ENCODE assay signal across 14 cellular contexts in the genomic region with DNA sequence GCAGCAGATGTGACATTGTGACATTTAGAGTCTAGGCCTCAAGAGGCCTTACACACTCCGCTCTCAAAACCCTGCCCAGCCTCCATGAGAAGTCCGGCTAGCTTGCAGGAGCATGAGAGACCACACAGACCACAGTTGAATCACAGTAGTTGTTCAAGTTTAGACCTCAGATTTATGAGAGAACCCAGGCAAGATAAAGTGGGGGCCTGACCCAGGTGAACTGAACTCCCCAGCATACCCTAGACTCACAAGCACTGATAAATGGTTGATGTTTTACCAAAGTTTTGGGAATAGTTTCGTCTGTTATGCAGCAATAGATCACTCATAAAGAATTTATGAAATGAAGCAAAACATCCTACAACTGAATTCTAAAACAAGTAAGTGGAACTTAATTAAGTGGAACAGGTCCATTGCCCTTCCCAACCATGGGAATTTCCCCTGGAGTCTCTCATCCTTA. TPM values are rescaled to one million over a fixed set of nuclear protein-coding genes. Genes with fewer than 3 reads are reported as not detected.
DNase-seq lines count a peak whose midpoint lies in the region; ATAC-seq and TF ChIP-seq lines count a peak whose summit lies in the region.
"Had no signal": no experiment of that assay in that cellular context is flagged by ENCODE, and none has a peak within 500 bp of the region (broad histone marks: within the 10 kb centered on the region; RNA-seq: fewer than 3 reads in every experiment).

No MANE protein-coding gene starts in this region.

- H3K79me2 ChIP-seq in KMS-11 (ENCODE audit: insufficient read depth, low read depth) = peaks cover 1% of the 10 kb centered on the region; the same call in 1 of the 2 replicates
- H3K79me2 ChIP-seq in GM23248 (ENCODE audit: insufficient read depth) = peaks cover 2% of the 10 kb centered on the region

- H3K9ac ChIP-seq in KMS-11 (no peak overlapping the region), GM23248 (no peak overlapping the region)
- H3K9ac ChIP-seq: neural progenitor cell had no signal

- TF ChIP-seq CTCF in KMS-11 (conservative IDR thresholded peaks at IDR 0.05; ENCODE audit: low read depth, low read length) = no peak

- H3K4me2 ChIP-seq in KMS-11 (peak overlapping the region; percentile 62; the same call in 1 of the 2 replicates), GM23248 (ENCODE audit: unreplicated experiment) (no peak overlapping the region)
- H3K4me2 ChIP-seq: neural progenitor cell had no signal

- H3K4me3 ChIP-seq in KMS-11 (IDR thresholded peaks at IDR 0.05; ENCODE audit: insufficient read depth, low read depth, low read length) = no peak overlapping the region
- H3K4me3 ChIP-seq in effector memory CD4-positive, alpha-beta T cell (ENCODE audit: insufficient read depth, low read depth, low read length, poor library complexity, severe bottlenecking) = no peak overlapping the region
- H3K4me3 ChIP-seq in GM23248 = no peak overlapping the region
- H3K4me3 ChIP-seq: neural progenitor cell, SJSA1 had no signal

- H3K9me3 ChIP-seq in effector memory CD4-positive, alpha-beta T cell (ENCODE audit: control insufficient read depth, low read length) = no peaks in the 10 kb centered on the region
- no peaks in the 10 kb centered on the region for H3K9me3 ChIP-seq in GM23248 (ENCODE audit: low read depth)
- H3K9me3 ChIP-seq: SJSA1 had no signal

- in situ Hi-C loops in ACHN (cut with HindIII; ENCODE audit: low pct_ligation_motif_present, low pct_unique_long_range_greater_than_20kb, low sequenced_read_pairs) = no loop called here
- in situ Hi-C loops in GM23248 (cut with MboI) = no loop called here

- DNase-seq in ACHN (peak; percentile 94), GM23248 (no peak), cerebellar cortex (ENCODE audit: low spot score) (no peak), hypothalamus (lab: John Stamatoyannopoulos, UW) (no peak)
- no peak for DNase-seq in effector memory CD4-positive, alpha-beta T cell
- DNase-seq: brain microvascular endothelial cell; C1 segment of cervical spinal cord; NCI-H524 treated with DMSO at 0.1 percent for 48 hours; stimulated activated naive B cell treated with anti-CD40 and anti-IgM and Interleukin-4, amounts not matched to agents 10 μg/mL and 1 μg/mL and 100 μg/mL, for 72 hours had no signal

- peaks cover 21% of the 10 kb centered on the region for H3F3A ChIP-seq in GM23248 (ENCODE audit: insufficient read depth)

- H3K27ac ChIP-seq in KMS-11 = no peak overlapping the region
- H3K27ac ChIP-seq in effector memory CD4-positive, alpha-beta T cell (ENCODE audit: insufficient read depth, low read length, poor library complexity, severe bottlenecking) = peak overlapping the region; percentile 77
- no peak overlapping the region for H3K27ac ChIP-seq in GM23248
- H3K27ac ChIP-seq: brain microvascular endothelial cell, neural progenitor cell had no signal

- H3K36me3 ChIP-seq in KMS-11 (ENCODE audit: insufficient read depth) = no peaks in the 10 kb centered on the region
- no peaks in the 10 kb centered on the region for H3K36me3 ChIP-seq in effector memory CD4-positive, alpha-beta T cell (ENCODE audit: control insufficient read depth, insufficient read depth, low read length)
- H3K36me3 ChIP-seq in GM23248 (ENCODE audit: low read depth) = no peaks in the 10 kb centered on the region
- H3K36me3 ChIP-seq: brain microvascular endothelial cell, neural progenitor cell had no signal

- H3K27me3 ChIP-seq in KMS-11 (ENCODE audit: insufficient read depth, low read depth) = no peaks in the 10 kb centered on the region
- H3K27me3 ChIP-seq in effector memory CD4-positive, alpha-beta T cell (replicated peaks; ENCODE audit: control insufficient read depth, insufficient read depth, low read length, poor library complexity, severe bottlenecking) = no peaks in the 10 kb centered on the region
- no peaks in the 10 kb centered on the region for H3K27me3 ChIP-seq in GM23248 (replicated peaks; ENCODE audit: insufficient read depth)
- H3K27me3 ChIP-seq: brain microvascular endothelial cell, SJSA1 had no signal

- no peaks in the 10 kb centered on the region for H3K9me2 ChIP-seq in GM23248 (ENCODE audit: insufficient read depth)

- no peaks in the 10 kb centered on the region for H4K20me1 ChIP-seq in KMS-11 (ENCODE audit: insufficient read depth)
- H4K20me1 ChIP-seq in GM23248 (ENCODE audit: insufficient read depth) = no peaks in the 10 kb centered on the region

- H2AFZ ChIP-seq in KMS-11 (ENCODE audit: low read depth) (no peak overlapping the region), GM23248 (no peak overlapping the region)
- H2AFZ ChIP-seq: neural progenitor cell had no signal

- ATAC-seq in GM18907 (IDR thresholded peaks at IDR 0.05; ENCODE audit: unreplicated experiment) = peak; percentile 34
- no peak for ATAC-seq in GM19328 (IDR thresholded peaks at IDR 0.05; ENCODE audit: unreplicated experiment)
- ATAC-seq: stimulated activated naive B cell treated with anti-CD40 and anti-IgM and Interleukin-4, amounts not matched to agents 10 μg/mL and 1 μg/mL and 100 μg/mL, for 72 hours had no signal

- H3K4me1 ChIP-seq in KMS-11 (ENCODE audit: low read depth, poor library complexity, severe bottlenecking) (peaks cover 68% of the 10 kb centered on the region), GM23248 (ENCODE audit: insufficient read depth) (peaks cover 22% of the 10 kb centered on the region)
- H3K4me1 ChIP-seq in effector memory CD4-positive, alpha-beta T cell (ENCODE audit: control insufficient read depth, insufficient read depth, low read length, poor library complexity, severe bottlenecking) = peaks cover 56% of the 10 kb centered on the region
- H3K4me1 ChIP-seq: neural progenitor cell had no signal

- WGBS in GM23248 (ENCODE audit: low coverage in 1 of 2, low lambda C conversion rate in 2 of 2, missing lambda C conversion rate in 2 of 2), 2 experiments = 87 to 92% methylated on average over 3 of the region's 3 CpGs

RNA-seq across cellular contexts. Expression of a gene that starts 4.7 kb away (rescaled TPM):
- 227 and 232 TPM in 2 replicates for total RNA-seq in GM23248 (2014; rRNA removed; shearing (Covaris generic))
- 237 and 238 TPM in 2 replicates for polyA plus RNA-seq in GM23248 (2016; fragmentation: Nextera tagmentation; extraction: Ambion mirVana)
